In the genomic region with DNA sequence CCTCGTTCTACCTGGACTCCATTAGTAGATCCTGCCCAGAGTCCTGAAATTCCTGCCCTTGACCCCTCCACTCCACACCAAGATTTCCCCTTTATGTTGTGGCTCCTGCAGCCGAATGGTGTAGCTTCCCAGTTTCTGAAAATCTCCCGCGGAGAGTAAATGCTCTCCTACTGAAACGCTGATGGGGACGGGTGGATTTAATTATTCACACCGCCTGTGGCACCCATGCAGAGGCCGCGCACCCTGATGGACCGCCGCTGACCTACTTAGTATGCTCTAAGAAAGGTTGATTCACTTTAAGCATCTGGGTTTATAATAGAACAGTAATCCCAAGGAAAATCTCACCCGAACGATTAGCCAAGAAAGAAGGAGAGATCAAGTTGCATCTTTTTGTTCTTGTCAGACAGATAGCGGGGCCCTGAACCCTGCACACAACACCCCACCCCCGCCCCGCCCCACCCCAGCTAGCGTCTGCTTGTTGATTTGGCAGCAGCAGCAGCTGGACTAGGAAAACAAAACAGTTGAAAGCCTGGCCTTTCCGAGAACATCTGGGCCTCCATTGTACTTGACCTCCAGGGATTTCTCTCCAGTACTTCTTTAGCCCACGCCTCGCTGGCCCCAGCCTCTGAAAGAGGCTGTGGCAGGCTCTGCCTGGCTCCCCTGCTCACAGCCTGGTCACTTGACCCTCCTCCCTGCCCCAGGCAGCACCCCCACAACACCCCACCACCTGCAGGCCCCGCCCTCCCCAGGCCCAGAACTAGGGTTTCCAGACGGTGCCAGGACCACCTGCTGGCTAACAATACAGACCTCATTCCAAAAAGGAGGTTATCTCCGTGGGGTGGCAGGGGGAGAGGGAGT, we compare ENCODE assay signal across 11 cellular contexts. TPM values are rescaled to one million over a fixed set of nuclear protein-coding genes. Genes with fewer than 3 reads are reported as not detected.
DNase-seq lines count a peak whose midpoint lies in the region; ATAC-seq and TF ChIP-seq lines count a peak whose summit lies in the region.
"Had no signal": no experiment of that assay in that cellular context is flagged by ENCODE, and none has a peak within 500 bp of the region (broad histone marks: within the 10 kb centered on the region; RNA-seq: fewer than 3 reads in every experiment).

No MANE protein-coding gene starts in this region.

- dilution Hi-C loops in mammary epithelial cell (cut with HindIII; ENCODE audit: low sequenced_read_pairs) = loop anchor here (5.0 kb wide), 1 partner anchor 36 kb away; no protein-coding TSS in a partner anchor

- H3K4me1 ChIP-seq in right atrium auricular region (no peaks in the 10 kb centered on the region), mammary epithelial cell (ENCODE audit: insufficient read depth, low read length) (no peaks in the 10 kb centered on the region), tibial artery (no peaks in the 10 kb centered on the region), smooth muscle cell (ENCODE audit: low read depth) (peaks cover 17% of the 10 kb centered on the region)

- H3K9me3 ChIP-seq in right atrium auricular region (no peaks in the 10 kb centered on the region), mammary epithelial cell (replicated peaks; ENCODE audit: insufficient read depth, low read length) (no peaks in the 10 kb centered on the region), tibial artery (no peaks in the 10 kb centered on the region), smooth muscle cell (replicated peaks; ENCODE audit: low read depth) (no peaks in the 10 kb centered on the region)
- H3K9me3 ChIP-seq: breast epithelium had no signal

- H2AFZ ChIP-seq in mammary epithelial cell (ENCODE audit: low read depth, low read length) (no peak overlapping the region), smooth muscle cell (ENCODE audit: low read depth) (no peak overlapping the region)

- 73% methylated on average over 17 of the region's 23 CpGs for WGBS in mammary epithelial cell (ENCODE audit: low coverage, missing lambda C conversion rate)
- 64% methylated on average over 23 of the region's 23 CpGs for WGBS in smooth muscle cell (ENCODE audit: low lambda C conversion rate)

- no peaks in the 10 kb centered on the region for H3F3A ChIP-seq in smooth muscle cell (ENCODE audit: low read depth)

- no peak overlapping the region for H3K27ac Mint-ChIP-seq in natural killer cell treated with Interleukin-12 subunit alpha and Interleukin-12 subunit beta and Interleukin-15 and Interleukin-18, amount 100 ng/mL, for 72 hours
- H3K27ac Mint-ChIP-seq: immature natural killer cell had no signal

- no peak for DNase-seq in Right ventricle myocardium inferior (ENCODE audit: missing footprints)
- no peak for DNase-seq in right atrium auricular region (ENCODE audit: low spot score)
- DNase-seq in dorsolateral prefrontal cortex = peak in 5 of 10 donors; percentile 38 to 66 (median 53)
- peak; percentile 54 for DNase-seq in left kidney (ENCODE audit: low read depth, low spot score)
- no peak for DNase-seq in mammary epithelial cell
- DNase-seq in tibial artery = no peak
- no peak for DNase-seq in smooth muscle cell (lab: John Stamatoyannopoulos, UW; ENCODE audit: unreplicated experiment)
- no peak for DNase-seq in natural killer cell treated with Interleukin-12 subunit alpha and Interleukin-12 subunit beta and Interleukin-15 and Interleukin-18, amount 100 ng/mL, for 72 hours (ENCODE audit: low spot score)
- DNase-seq: immature natural killer cell, NCI-H510A had no signal

- no TSS peak for BruUV-seq in mammary epithelial cell (replicated peaks; lab: Mats Ljungman, UMichigan)

- H3K27me3 ChIP-seq in right atrium auricular region (no peaks in the 10 kb centered on the region), dorsolateral prefrontal cortex (no peaks in the 10 kb centered on the region), mammary epithelial cell (ENCODE audit: insufficient read depth, low read length) (no peaks in the 10 kb centered on the region), tibial artery (no peaks in the 10 kb centered on the region), smooth muscle cell (ENCODE audit: low read depth) (no peaks in the 10 kb centered on the region)
- H3K27me3 ChIP-seq: breast epithelium had no signal

- H4K20me1 ChIP-seq in mammary epithelial cell (ENCODE audit: insufficient read depth, low read length) (no peaks in the 10 kb centered on the region), smooth muscle cell (ENCODE audit: low read depth) (no peaks in the 10 kb centered on the region)

- intact Hi-C loops in Right ventricle myocardium inferior (cut with DNase I) = no loop called here
- intact Hi-C loops in dorsolateral prefrontal cortex (cut with DNase I) = no loop called here
- intact Hi-C loops in mammary epithelial cell (cut with micrococcal nuclease) = no loop called here
- intact Hi-C loops in tibial artery (cut with DNase I; ENCODE audit: low total_unique reads) = no loop called here

- no peak overlapping the region for H3K27ac ChIP-seq in right atrium auricular region
- H3K27ac ChIP-seq in dorsolateral prefrontal cortex = peak overlapping the region in 58 of 59 donors; percentile 36 to 97 (median 88)
- no peak overlapping the region for H3K27ac ChIP-seq in mammary epithelial cell (ENCODE audit: insufficient read depth, low read depth, low read length)
- no peak overlapping the region for H3K27ac ChIP-seq in tibial artery
- no peak overlapping the region for H3K27ac ChIP-seq in smooth muscle cell (ENCODE audit: low read depth)

- H3K36me3 ChIP-seq in right atrium auricular region (no peaks in the 10 kb centered on the region), mammary epithelial cell (ENCODE audit: insufficient read depth, low read length) (no peaks in the 10 kb centered on the region), tibial artery (no peaks in the 10 kb centered on the region), smooth muscle cell (ENCODE audit: low read depth) (no peaks in the 10 kb centered on the region)
- H3K36me3 ChIP-seq: breast epithelium had no signal

- H3K4me2 ChIP-seq in mammary epithelial cell (ENCODE audit: insufficient read depth, low read depth, low read length) (no peak overlapping the region), smooth muscle cell (no peak overlapping the region)

- CTCF ChIA-PET in mammary epithelial cell (lab: Charles Lee; ENCODE audit: low non-redundant PET) = interaction anchor here (0.7 kb wide), 1 partner anchor 115 kb away, joined by 5 read pairs; no protein-coding TSS in a partner anchor

- H3K79me2 ChIP-seq in mammary epithelial cell (ENCODE audit: insufficient read depth, low read length) = no peaks in the 10 kb centered on the region
- H3K79me2 ChIP-seq in smooth muscle cell (ENCODE audit: low read depth) = no peaks in the 10 kb centered on the region

- H3K4me3 Mint-ChIP-seq in natural killer cell treated with Interleukin-12 subunit alpha and Interleukin-12 subunit beta and Interleukin-15 and Interleukin-18, amount 100 ng/mL, for 72 hours = no peak overlapping the region
- H3K4me3 Mint-ChIP-seq: immature natural killer cell had no signal

- H3K9me3 Mint-ChIP-seq in natural killer cell treated with Interleukin-12 subunit alpha and Interleukin-12 subunit beta and Interleukin-15 and Interleukin-18, amount 100 ng/mL, for 72 hours = no peaks in the 10 kb centered on the region
- H3K9me3 Mint-ChIP-seq: immature natural killer cell had no signal

- no peaks in the 10 kb centered on the region for H3K4me1 Mint-ChIP-seq in natural killer cell treated with Interleukin-12 subunit alpha and Interleukin-12 subunit beta and Interleukin-15 and Interleukin-18, amount 100 ng/mL, for 72 hours (ENCODE audit: low read depth in 2 of 2)
- H3K4me1 Mint-ChIP-seq: immature natural killer cell had no signal

- H3K36me3 Mint-ChIP-seq in natural killer cell treated with Interleukin-12 subunit alpha and Interleukin-12 subunit beta and Interleukin-15 and Interleukin-18, amount 100 ng/mL, for 72 hours = no peaks in the 10 kb centered on the region
- H3K36me3 Mint-ChIP-seq: immature natural killer cell had no signal

- in situ Hi-C loops in mammary epithelial cell (cut with MboI; ENCODE audit: low sequenced_read_pairs in 2 of 2) = no loop called here

- H3K9ac ChIP-seq in mammary epithelial cell (ENCODE audit: insufficient read depth, low read length) (no peak overlapping the region), smooth muscle cell (ENCODE audit: low read depth) (no peak overlapping the region)

- peak; percentile 73 for ATAC-seq in Right ventricle myocardium inferior
- no peak for ATAC-seq in natural killer cell treated with Interleukin-12 subunit alpha and Interleukin-12 subunit beta and Interleukin-15 and Interleukin-18, amount 100 ng/mL, for 72 hours

- peaks cover 3 to 14% of the 10 kb centered on the region in 2 donors for H3K27me3 Mint-ChIP-seq in natural killer cell treated with Interleukin-12 subunit alpha and Interleukin-12 subunit beta and Interleukin-15 and Interleukin-18, amount 100 ng/mL, for 72 hours

- H3K4me3 ChIP-seq in right atrium auricular region (no peak overlapping the region), dorsolateral prefrontal cortex (peak overlapping the region in 5 of 59 donors; percentile 10 to 38 (median 11)), mammary epithelial cell (replicated peaks in 1 of 3; ENCODE audit: insufficient read depth in 1 of 3, low read depth in 2 of 3, low read length in 3 of 3) (no peak overlapping the region), tibial artery (no peak overlapping the region), smooth muscle cell (no peak overlapping the region)
- H3K4me3 ChIP-seq: breast epithelium had no signal

- TF ChIP-seq CTCF in right atrium auricular region (IDR thresholded peaks at IDR 0.05) = no peak
- no peak for TF ChIP-seq CTCF in dorsolateral prefrontal cortex (IDR thresholded peaks at IDR 0.05 in 54 of 56, conservative IDR thresholded peaks at IDR 0.05 in 2 of 56; ENCODE audit: low read depth in 1 of 56, partially characterized antibody in 56 of 56)
- TF ChIP-seq CTCF in mammary epithelial cell (conservative IDR thresholded peaks at IDR 0.05 in 1 of 2, IDR thresholded peaks at IDR 0.05 in 1 of 2; ENCODE audit: extremely low read depth in 1 of 2, insufficient read depth in 1 of 2, low read depth in 1 of 2, low read length in 2 of 2) = no peak
- TF ChIP-seq CTCF in tibial artery (IDR thresholded peaks at IDR 0.05) = no peak
- no peak for TF ChIP-seq CTCF in smooth muscle cell (IDR thresholded peaks at IDR 0.05; ENCODE audit: borderline replicate concordance, insufficient read depth, poor library complexity, severe bottlenecking)

RNA-seq across cellular contexts. Expression of a gene that starts 53.6 kb away (rescaled TPM):
- total RNA-seq in Right ventricle myocardium inferior = not detected
- total RNA-seq in right atrium auricular region = under 1 TPM in 1 of 2 donors, not detected in 1; 0.12 TPM
- 100 to 1,000 TPM in 5 of 120 experiments, 10 to 100 TPM in 115; 22.2 to 161 (median 47.4) TPM for total RNA-seq in dorsolateral prefrontal cortex
- total RNA-seq in mammary epithelial cell = not detected
- polyA plus RNA-seq in mammary epithelial cell = not detected
- not detected for polyA minus RNA-seq in mammary epithelial cell
- 0.40 TPM in 1 of 2 replicates, not detected in the other for total RNA-seq in smooth muscle cell
- 0.37 TPM in 1 of 2 replicates, not detected in the other for polyA plus RNA-seq in smooth muscle cell
- not detected for total RNA-seq in natural killer cell treated with Interleukin-12 subunit alpha and Interleukin-12 subunit beta and Interleukin-15 and Interleukin-18, amount 100 ng/mL, for 72 hours
- total RNA-seq: breast epithelium had no signal
- polyA plus RNA-seq: immature natural killer cell had no signal

Comparison
In these comparisons a context has a peak if more than half of its experiments do, and no peak if none do; other contexts are left out.
1. H3K27ac ChIP-seq: peak in dorsolateral prefrontal cortex (58 of 59); none in right atrium auricular region (0 of 2), mammary epithelial cell (single experiment), tibial artery (0 of 2) and smooth muscle cell (single experiment).
2. RNA of a gene that starts 53.6 kb away (total RNA-seq): 22.2 to 161 TPM in dorsolateral prefrontal cortex; 0.40 TPM in smooth muscle cell, 0.12 TPM in right atrium auricular region, not detected in Right ventricle myocardium inferior (single experiment), not detected in mammary epithelial cell and not detected in natural killer cell treated with Interleukin-12 subunit alpha and Interleukin-12 subunit beta and Interleukin-15 and Interleukin-18, amount 100 ng/mL, for 72 hours; every median in the first group is over 10 times any median in the second.